Comparison of ENCODE assay signal across 21 cellular contexts in the genomic region with DNA sequence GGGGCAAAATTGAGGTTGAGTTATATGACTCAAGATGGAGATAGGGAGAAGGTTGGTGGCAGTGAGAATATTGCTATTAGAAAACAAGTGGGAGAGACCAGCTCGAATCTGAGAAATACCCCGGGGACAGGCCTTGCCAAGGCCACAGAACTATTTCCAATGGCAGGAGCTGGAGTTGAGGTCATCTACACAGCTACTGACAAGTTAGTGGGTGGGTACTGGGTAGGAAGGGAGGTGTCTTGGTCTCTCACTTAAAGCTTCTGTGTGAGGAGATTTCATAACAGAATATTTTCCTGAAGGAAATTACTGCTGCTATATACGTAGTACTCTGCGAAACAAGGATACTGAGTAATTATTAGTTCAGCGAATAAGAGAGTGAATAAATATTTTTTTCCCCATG.
A peak's percentile ranks its signal among the peaks of the same experiment; 100 is the strongest.
DNase-seq lines count a peak whose midpoint lies in the region; ATAC-seq and TF ChIP-seq lines count a peak whose summit lies in the region.
"Had no signal": no experiment of that assay in that cellular context is flagged by ENCODE, and none has a peak within 500 bp of the region (broad histone marks: within the 10 kb centered on the region; RNA-seq: fewer than 3 reads in every experiment).

No MANE protein-coding gene starts in this region.

- peak overlapping the region in 1 of 2 experiments; percentile 28 for H3K18ac ChIP-seq in mesenchymal stem cell (ENCODE audit: low read depth in 1 of 2, low read length in 2 of 2)

- H3K23ac ChIP-seq in mesenchymal stem cell (ENCODE audit: low read length in 2 of 2): no peak overlapping the region

- no peak overlapping the region for H2BK12ac ChIP-seq in mesenchymal stem cell (ENCODE audit: low read length in 2 of 2)

- no peak overlapping the region for H3K9ac ChIP-seq in mesenchymal stem cell (ENCODE audit: low read length)

- no peak overlapping the region for H2BK5ac ChIP-seq in mesenchymal stem cell (ENCODE audit: low read depth, low read length, poor library complexity, severe bottlenecking)

- no peak overlapping the region for H2BK15ac ChIP-seq in mesenchymal stem cell (ENCODE audit: low read depth, poor library complexity, severe bottlenecking)

- H3K4me2 ChIP-seq in mesenchymal stem cell (ENCODE audit: low read length, poor library complexity, severe bottlenecking): no peak overlapping the region
- H3K4me2 ChIP-seq: A549 had no signal

- H3K9me3 ChIP-seq in body of pancreas: no peaks in the 10 kb centered on the region
- no peaks in the 10 kb centered on the region for H3K9me3 ChIP-seq in mesenchymal stem cell (ENCODE audit: control insufficient read depth, low read length)
- H3K9me3 ChIP-seq: A549 had no signal

- H3K4me1 ChIP-seq in body of pancreas (peaks cover 72% of the 10 kb centered on the region), mesenchymal stem cell (ENCODE audit: control insufficient read depth, insufficient read depth, low read depth, low read length) (no peaks in the 10 kb centered on the region)
- H3K4me1 ChIP-seq: A549 had no signal

- peak; percentile 67 for DNase-seq in NCI-H460 (ENCODE audit: extremely low read depth, low read depth)
- DNase-seq in body of pancreas: peak in 3 of 4 donors; percentile 42 to 44 (median 44)
- no peak for DNase-seq in mesenchymal stem cell
- no peak for DNase-seq in Ammon's horn (ENCODE audit: low spot score)
- no peak for DNase-seq in NCI-H187 treated with DMSO at 0.1 percent for 48 hours (lab: John Stamatoyannopoulos, UW)
- no peak for DNase-seq in NCI-H345 (lab: John Stamatoyannopoulos, UW)
- DNase-seq: 8988T; ACHN; AML-193; C1 segment of cervical spinal cord; Calu3; CD4-positive, alpha-beta memory T cell; COR-L47; DMS53; DMS79 treated with DMSO at 0.1 percent for 48 hours; GF-D8; GOT3; H7; HCEC 1CT had no signal

- TF ChIP-seq CTCF in body of pancreas (IDR thresholded peaks at IDR 0.05): no peak

- intact Hi-C loops in body of pancreas (cut with DNase I): no loop called here

- no peak overlapping the region for H3K14ac ChIP-seq in mesenchymal stem cell (ENCODE audit: low read length in 2 of 2)

- no peak overlapping the region for H3K4ac ChIP-seq in mesenchymal stem cell (ENCODE audit: low read depth in 1 of 2, low read length in 2 of 2)

- H3K79me1 ChIP-seq in mesenchymal stem cell (replicated peaks; ENCODE audit: low read length, poor library complexity, severe bottlenecking): no peaks in the 10 kb centered on the region

- H3K27me3 ChIP-seq in body of pancreas (no peaks in the 10 kb centered on the region), mesenchymal stem cell (ENCODE audit: control insufficient read depth in 1 of 2, insufficient read depth in 1 of 2, low read length in 2 of 2) (no peaks in the 10 kb centered on the region)

- WGBS in body of pancreas, 2 donors: 60% methylated on average over 5 of the region's 5 CpGs
- WGBS in mesenchymal stem cell: 92% methylated on average over 4 of the region's 5 CpGs

- H3K36me3 ChIP-seq in body of pancreas (replicated peaks in 1 of 2; ENCODE audit: insufficient read depth in 1 of 2, low read depth in 2 of 2) (no peaks in the 10 kb centered on the region), mesenchymal stem cell (ENCODE audit: control insufficient read depth in 1 of 2, insufficient read depth in 2 of 2, low read depth in 1 of 2, low read length in 2 of 2) (no peaks in the 10 kb centered on the region)

- ATAC-seq in body of pancreas (peak; percentile 70), HG03439 (IDR thresholded peaks at IDR 0.05; ENCODE audit: unreplicated experiment) (no peak)
- ATAC-seq: A549 had no signal

- no peak for TF ChIP-seq POLR2A in body of pancreas (IDR thresholded peaks at IDR 0.05)

- H4K91ac ChIP-seq in mesenchymal stem cell (ENCODE audit: low read length): no peak overlapping the region

- H2AFZ ChIP-seq in mesenchymal stem cell (ENCODE audit: low read depth, low read length): no peak overlapping the region

- H2AK5ac ChIP-seq in mesenchymal stem cell (ENCODE audit: low read length, severe bottlenecking): peak overlapping the region; percentile 3

- H3K27ac ChIP-seq in body of pancreas (peak overlapping the region; percentile 55 to 78 (median 70)), mesenchymal stem cell (ENCODE audit: low read length, poor library complexity, severe bottlenecking) (no peak overlapping the region)
- H3K27ac ChIP-seq: A549 had no signal

- no peak overlapping the region for H4K8ac ChIP-seq in mesenchymal stem cell (ENCODE audit: low read length)

- H2BK120ac ChIP-seq in mesenchymal stem cell (ENCODE audit: low read depth, low read length): no peak overlapping the region

- H3K4me3 ChIP-seq in body of pancreas (no peak overlapping the region), mesenchymal stem cell (ENCODE audit: insufficient read depth in 1 of 2, low read depth in 1 of 2, low read length in 2 of 2) (no peak overlapping the region)
- H3K4me3 ChIP-seq: A549 had no signal

Comparison
In these comparisons a context has a peak if more than half of its experiments do, and no peak if none do; other contexts are left out.
1. DNase-seq: peak in NCI-H460 (single experiment) and body of pancreas (3 of 4); none in mesenchymal stem cell (single experiment), Ammon's horn (single experiment), NCI-H187 treated with DMSO at 0.1 percent for 48 hours (single experiment) and NCI-H345 (single experiment).